Comparison of ENCODE assay signal across 9 cellular contexts in the genomic region with DNA sequence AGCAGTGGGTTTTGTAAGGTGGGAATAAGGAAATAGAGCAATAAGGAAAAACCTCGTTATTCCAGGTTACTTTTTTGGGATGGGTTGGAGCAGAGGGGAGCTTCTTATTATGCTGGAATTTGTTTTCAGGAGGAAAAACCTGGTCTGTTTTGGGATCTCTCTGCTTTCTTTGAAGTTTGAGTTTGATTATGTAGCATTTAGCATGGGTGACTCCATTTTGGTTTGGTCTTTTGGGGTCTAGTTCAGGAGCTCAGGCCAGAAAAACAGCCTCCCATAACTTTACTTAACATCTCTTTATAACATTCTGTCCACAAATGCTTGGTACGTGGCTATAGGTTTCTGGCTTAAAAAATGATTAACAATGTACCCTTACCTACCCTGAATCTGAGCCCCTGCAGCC. TPM values are rescaled to one million over a fixed set of nuclear protein-coding genes. Genes with fewer than 3 reads are reported as not detected.
"Had no signal": no experiment of that assay in that cellular context is flagged by ENCODE, and none has a peak within 500 bp of the region (broad histone marks: within the 10 kb centered on the region; RNA-seq: fewer than 3 reads in every experiment).

No MANE protein-coding gene starts in this region.

- H3K4me3 ChIP-seq: GM12878 had no signal

- ATAC-seq: GM12878 had no signal

- FAIRE-seq: G401.6, GM12878, GM12891, GM12892, GM18507, GM19239 had no signal

- DNase-seq: GDM1, GF-D8 had no signal

RNA-seq across cellular contexts. Expression of gene ZG16, which starts 8.5 kb away (rescaled TPM):
- total RNA-seq: G401, GM12878 had no signal
- polyA plus RNA-seq: GM12878 had no signal

RNA-seq across cellular contexts. Expression of gene C16orf54, which starts 23.7 kb away (rescaled TPM):
- total RNA-seq: G401 had no signal
